In the genomic region with DNA sequence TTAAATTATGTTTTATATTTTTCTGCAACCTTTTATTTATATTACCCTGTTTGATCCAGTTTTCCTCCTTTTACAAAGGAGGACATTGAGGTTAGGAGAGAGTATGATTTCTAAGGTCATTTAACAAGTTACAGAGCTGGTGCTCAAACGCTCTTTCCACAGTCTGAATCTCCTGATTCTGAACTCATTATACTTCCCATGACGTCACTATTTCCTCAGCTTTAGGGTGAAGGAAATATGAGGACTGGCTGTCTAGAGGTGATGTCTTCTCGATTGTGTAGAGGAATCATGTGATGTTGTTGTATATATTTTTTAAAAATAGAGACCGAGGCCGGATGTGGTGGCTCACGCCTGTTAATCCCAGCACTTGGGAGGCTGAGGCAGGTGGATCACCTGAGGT, we compare ENCODE assay signal across 38 cellular contexts.
"Had no signal": no experiment of that assay in that cellular context is flagged by ENCODE, and none has a peak within 500 bp of the region (broad histone marks: within the 10 kb centered on the region; RNA-seq: fewer than 3 reads in every experiment).

No MANE protein-coding gene starts in this region.

- H3K27me3 Mint-ChIP-seq: activated B cell treated with CpG ODN at 0.5 μM for 24 hours; activated CD4-positive, alpha-beta memory T cell treated with anti-CD3 and anti-CD28 coated beads for 36 hours; activated CD4-positive, alpha-beta T cell treated with anti-CD3 and anti-CD28 coated beads, Interleukin-2, amount 10 ng/mL, durations not matched to agents 24 days and 14 days; activated CD8-positive, alpha-beta T cell treated with anti-CD3 and anti-CD28 coated beads for 36 hours; activated naive CD8-positive, alpha-beta T cell treated with anti-CD3 and anti-CD28 coated beads for 36 hours; activated T-helper 17 cell treated with anti-CD3 and anti-CD28 coated beads, Interleukin-2, amount 50 U/mL, for 72 hours had no signal

- FAIRE-seq: astrocyte, TTC549 had no signal

- H3K4me1 ChIP-seq: adrenal gland, breast epithelium had no signal

- H3K9me3 ChIP-seq: adrenal gland, body of pancreas, breast epithelium had no signal

- H3K27me3 ChIP-seq: adrenal gland, body of pancreas, brain microvascular endothelial cell, breast epithelium had no signal

- H3K4me3 ChIP-seq: adrenal gland, body of pancreas, breast epithelium had no signal

- H3K27ac ChIP-seq: adrenal gland, body of pancreas, brain microvascular endothelial cell, breast epithelium, VCaP had no signal

- H3K4me3 Mint-ChIP-seq: activated B cell treated with CpG ODN at 0.5 μM for 24 hours; activated CD4-positive, alpha-beta memory T cell treated with anti-CD3 and anti-CD28 coated beads for 36 hours; activated CD4-positive, alpha-beta T cell treated with anti-CD3 and anti-CD28 coated beads, Interleukin-2, amount 10 ng/mL, durations not matched to agents 24 days and 14 days; activated CD8-positive, alpha-beta T cell treated with anti-CD3 and anti-CD28 coated beads for 36 hours; activated naive CD4-positive, alpha-beta T cell treated with anti-CD3 and anti-CD28 coated beads for 36 hours; activated naive CD8-positive, alpha-beta T cell treated with anti-CD3 and anti-CD28 coated beads for 36 hours; activated T-cell treated with anti-CD3 and anti-CD28 coated beads, Interleukin-2, amount 50 U/mL, for 4 hours; activated T-cell treated with anti-CD3 and anti-CD28 coated beads, Interleukin-2, amount 50 U/mL, for 72 hours; activated T-helper 1 cell treated with anti-CD3 and anti-CD28 coated beads, Interleukin-12 subunit alpha, Interleukin-12 subunit beta, Interleukin-2, Interleukin-4 antibody, amounts not matched to agents 30 ng/mL and 10 ng/mL and 1 ng/mL, durations not matched to agents 14 hours and 24 hours and 36 hours; activated T-helper 17 cell treated with anti-CD3 and anti-CD28 coated beads, Interleukin-2, amount 50 U/mL, for 72 hours; T-helper 1 cell treated with Interleukin-12 subunit alpha and Interleukin-12 subunit beta and Interleukin-4 antibody, amounts not matched to agents 30 μg/mL and 1 μg/mL, for 36 hours; T-helper 2 cell treated with Interferon-gamma antibody and Interleukin-4, amounts not matched to agents 5 μg/mL and 100 μg/mL, for 36 hours had no signal

- H3K27ac Mint-ChIP-seq: activated B cell treated with CpG ODN at 0.5 μM for 24 hours; activated CD4-positive, alpha-beta memory T cell treated with anti-CD3 and anti-CD28 coated beads for 36 hours; activated CD4-positive, alpha-beta T cell treated with anti-CD3 and anti-CD28 coated beads, Interleukin-2, amount 10 ng/mL, durations not matched to agents 24 days and 14 days; activated CD8-positive, alpha-beta T cell treated with anti-CD3 and anti-CD28 coated beads for 36 hours; activated naive CD4-positive, alpha-beta T cell treated with anti-CD3 and anti-CD28 coated beads for 36 hours; activated naive CD4-positive, alpha-beta T cell treated with anti-CD3 and anti-CD28 coated beads, Interleukin-2, amount 50 U/mL, for 72 hours; activated naive CD8-positive, alpha-beta T cell treated with anti-CD3 and anti-CD28 coated beads for 36 hours; activated T-cell treated with anti-CD3 and anti-CD28 coated beads, Interleukin-2, amount 50 U/mL, for 72 hours; activated T-helper 1 cell treated with anti-CD3 and anti-CD28 coated beads, Interleukin-12 subunit alpha, Interleukin-12 subunit beta, Interleukin-2, Interleukin-4 antibody, amounts not matched to agents 30 ng/mL and 10 ng/mL and 1 ng/mL, durations not matched to agents 14 hours and 24 hours and 36 hours; T-helper 1 cell treated with Interleukin-12 subunit alpha and Interleukin-12 subunit beta and Interleukin-4 antibody, amounts not matched to agents 30 μg/mL and 1 μg/mL, for 36 hours; T-helper 2 cell treated with Interferon-gamma antibody and Interleukin-4, amounts not matched to agents 5 μg/mL and 100 μg/mL, for 36 hours had no signal

- DNase-seq: activated B cell treated with CpG ODN at 0.5 μM for 24 hours; activated CD4-positive, alpha-beta memory T cell treated with anti-CD3 and anti-CD28 coated beads for 36 hours; activated CD4-positive, alpha-beta T cell treated with anti-CD3 and anti-CD28 coated beads for 4 hours; activated CD4-positive, alpha-beta T cell treated with anti-CD3 and anti-CD28 coated beads, Interleukin-2, amount 10 ng/mL, durations not matched to agents 24 days and 14 days; activated CD4-positive, alpha-beta T cell treated with anti-CD3 and anti-CD28 coated beads, Interleukin-2, amount 50 U/mL, for 1 hour; activated CD4-positive, alpha-beta T cell treated with anti-CD3 and anti-CD28 coated beads, Interleukin-2, amount 50 U/mL, for 4 hours; activated CD4-positive, CD25-positive, alpha-beta regulatory T cell treated with anti-CD3 and anti-CD28 coated beads, Interleukin-2, amount 50 U/mL, for 72 hours; activated CD8-positive, alpha-beta memory T cell treated with anti-CD3 and anti-CD28 coated beads, Interleukin-2, amount 50 U/mL, for 4 hours; activated CD8-positive, alpha-beta T cell treated with anti-CD3 and anti-CD28 coated beads for 36 hours; activated effector memory CD4-positive, alpha-beta T cell treated with anti-CD3 and anti-CD28 coated beads, Interleukin-2, amount 50 U/mL, for 16 hours; activated gamma-delta T cell treated with Interleukin-2 at 50 U/mL for 16 hours; activated naive CD4-positive, alpha-beta T cell; activated naive CD4-positive, alpha-beta T cell treated with anti-CD3 and anti-CD28 coated beads for 36 hours; activated naive CD4-positive, alpha-beta T cell treated with anti-CD3 and anti-CD28 coated beads, Interleukin-2, amount 50 U/mL, for 16 hours; activated naive CD8-positive, alpha-beta T cell treated with anti-CD3 and anti-CD28 coated beads for 36 hours; activated T-cell treated with anti-CD3 and anti-CD28 coated beads for 4 hours; activated T-cell treated with anti-CD3 and anti-CD28 coated beads, Interleukin-2, amount 50 U/mL, for 1 hour; activated T-cell treated with anti-CD3 and anti-CD28 coated beads, Interleukin-2, amount 50 U/mL, for 4 hours; activated T-cell treated with anti-CD3 and anti-CD28 coated beads, Interleukin-2, amount 50 U/mL, for 72 hours; adrenal gland; amniotic stem cell; aorta; body of pancreas; brain microvascular endothelial cell; central memory CD4-positive, alpha-beta T cell; cerebellar nuclear complex; T-helper 1 cell; T-helper 2 cell; T-helper 9 cell had no signal

- H3K9me3 Mint-ChIP-seq: activated B cell treated with CpG ODN at 0.5 μM for 24 hours; activated CD4-positive, alpha-beta memory T cell treated with anti-CD3 and anti-CD28 coated beads for 36 hours; activated CD4-positive, alpha-beta T cell treated with anti-CD3 and anti-CD28 coated beads, Interleukin-2, amount 10 ng/mL, durations not matched to agents 24 days and 14 days; activated CD8-positive, alpha-beta T cell treated with anti-CD3 and anti-CD28 coated beads for 36 hours; activated naive CD4-positive, alpha-beta T cell treated with anti-CD3 and anti-CD28 coated beads for 36 hours; activated naive CD4-positive, alpha-beta T cell treated with anti-CD3 and anti-CD28 coated beads, Interleukin-2, amount 50 U/mL, for 72 hours; activated naive CD8-positive, alpha-beta T cell treated with anti-CD3 and anti-CD28 coated beads for 36 hours; activated T-cell treated with anti-CD3 and anti-CD28 coated beads, Interleukin-2, amount 50 U/mL, for 4 hours; activated T-cell treated with anti-CD3 and anti-CD28 coated beads, Interleukin-2, amount 50 U/mL, for 72 hours; activated T-helper 1 cell treated with anti-CD3 and anti-CD28 coated beads, Interleukin-12 subunit alpha, Interleukin-12 subunit beta, Interleukin-2, Interleukin-4 antibody, amounts not matched to agents 30 ng/mL and 10 ng/mL and 1 ng/mL, durations not matched to agents 14 hours and 24 hours and 36 hours; activated T-helper 17 cell treated with anti-CD3 and anti-CD28 coated beads, Interleukin-2, amount 50 U/mL, for 72 hours; T-helper 1 cell treated with Interleukin-12 subunit alpha and Interleukin-12 subunit beta and Interleukin-4 antibody, amounts not matched to agents 30 μg/mL and 1 μg/mL, for 36 hours; T-helper 2 cell treated with Interferon-gamma antibody and Interleukin-4, amounts not matched to agents 5 μg/mL and 100 μg/mL, for 36 hours had no signal

- H3K36me3 ChIP-seq: brain microvascular endothelial cell, breast epithelium had no signal

- ATAC-seq: activated CD8-positive, alpha-beta T cell treated with anti-CD3 and anti-CD28 coated beads for 36 hours; activated naive CD4-positive, alpha-beta T cell treated with anti-CD3 and anti-CD28 coated beads, Interleukin-2, amount 50 U/mL, for 72 hours; activated T-cell treated with anti-CD3 and anti-CD28 coated beads, Interleukin-2, amount 50 U/mL, for 4 hours; activated T-cell treated with anti-CD3 and anti-CD28 coated beads, Interleukin-2, amount 50 U/mL, for 72 hours; activated T-helper 17 cell treated with anti-CD3 and anti-CD28 coated beads, Interleukin-2, amount 50 U/mL, for 72 hours; body of pancreas had no signal

- H3K4me1 Mint-ChIP-seq: activated B cell treated with CpG ODN at 0.5 μM for 24 hours; activated naive CD8-positive, alpha-beta T cell treated with anti-CD3 and anti-CD28 coated beads for 36 hours; activated T-helper 17 cell treated with anti-CD3 and anti-CD28 coated beads, Interleukin-2, amount 50 U/mL, for 72 hours had no signal
